Comparison of ENCODE assay signal across 1 cellular context in the genomic region with DNA sequence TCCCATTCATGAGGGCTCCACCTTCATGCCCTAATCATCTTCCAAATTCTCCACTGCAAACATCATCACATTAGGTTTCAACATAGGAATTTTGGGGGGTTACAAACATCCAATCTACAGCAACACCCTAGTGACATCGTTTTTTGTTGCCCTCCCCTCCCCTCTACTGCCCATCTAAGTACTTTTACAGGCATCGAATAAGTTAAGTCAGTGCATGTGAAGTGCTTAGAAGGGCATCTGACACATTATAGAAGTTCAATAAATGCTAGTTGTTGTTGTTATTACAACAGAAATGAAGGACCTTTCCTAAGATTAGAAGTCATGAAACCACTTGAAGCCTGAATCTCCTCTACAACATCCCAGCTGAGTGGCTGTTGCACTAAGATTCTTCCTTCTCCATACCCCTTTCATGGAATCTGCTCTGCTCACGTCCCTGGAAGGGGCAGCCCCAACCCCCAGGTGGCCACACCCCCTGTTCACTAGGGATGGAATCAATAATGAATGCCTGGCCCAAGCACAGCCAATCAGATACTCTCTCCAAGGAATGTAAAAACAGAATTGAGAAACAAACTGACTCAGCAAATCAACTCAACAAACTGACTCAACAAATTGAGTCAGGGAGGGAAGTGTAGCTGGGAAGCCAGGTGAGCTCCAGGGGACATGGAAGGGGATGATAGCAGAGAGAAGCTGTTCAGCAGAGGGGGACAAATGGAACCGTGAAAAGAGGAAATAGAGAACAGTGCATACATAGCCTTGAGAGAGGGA.
TF ChIP-seq lines count a peak whose summit lies in the region.

No MANE protein-coding gene starts in this region.

TF ChIP-seq in K562, 482 proteins besides CTCF, POLR2A, EP300 and RAD21 (continued from another document and continues in another):
- TF ChIP-seq, protein P1, sequence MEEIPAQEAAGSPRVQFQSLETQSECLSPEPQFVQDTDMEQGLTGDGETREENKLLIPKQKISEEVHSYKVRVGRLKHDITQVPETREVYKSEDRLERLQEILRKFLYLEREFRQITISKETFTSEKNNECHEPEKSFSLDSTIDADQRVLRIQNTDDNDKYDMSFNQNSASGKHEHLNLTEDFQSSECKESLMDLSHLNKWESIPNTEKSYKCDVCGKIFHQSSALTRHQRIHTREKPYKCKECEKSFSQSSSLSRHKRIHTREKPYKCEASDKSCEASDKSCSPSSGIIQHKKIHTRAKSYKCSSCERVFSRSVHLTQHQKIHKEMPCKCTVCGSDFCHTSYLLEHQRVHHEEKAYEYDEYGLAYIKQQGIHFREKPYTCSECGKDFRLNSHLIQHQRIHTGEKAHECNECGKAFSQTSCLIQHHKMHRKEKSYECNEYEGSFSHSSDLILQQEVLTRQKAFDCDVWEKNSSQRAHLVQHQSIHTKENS (CRISPR knock-in tag; IDR thresholded peaks at IDR 0.05), result no peak
- TF ChIP-seq ZNF79 (CRISPR knock-in tag; IDR thresholded peaks at IDR 0.05; ENCODE audit: low read depth) (no peak), THRB (CRISPR knock-in tag; conservative IDR thresholded peaks at IDR 0.05) (no peak), YY1 (IDR thresholded peaks at IDR 0.05; ENCODE audit: borderline replicate concordance in 1 of 3, control insufficient read depth in 1 of 3, extremely low read depth in 1 of 3, insufficient read depth in 3 of 3, insufficient read length in 1 of 3, insufficient replicate concordance in 2 of 3, low read depth in 1 of 3, low read length in 2 of 3) (peak in 1 of 3 experiments; percentile 32), MECOM (CRISPR knock-in tag; IDR thresholded peaks at IDR 0.05) (no peak), ARID1B (IDR thresholded peaks at IDR 0.05) (peak; percentile 77), MAFG (tag; conservative IDR thresholded peaks at IDR 0.05) (peak; percentile 100), MLLT1 (IDR thresholded peaks at IDR 0.05) (no peak), GABPB1 (CRISPR knock-in tag; IDR thresholded peaks at IDR 0.05) (peak; percentile 32; the same call in 1 of the 2 replicates), MTA3 (IDR thresholded peaks at IDR 0.05; ENCODE audit: borderline replicate concordance) (no peak), MTA1 (IDR thresholded peaks at IDR 0.05; ENCODE audit: borderline replicate concordance) (0 out of 2 replicates have a peak, but pooled peaks have one; percentile 42), ZNF318 (IDR thresholded peaks at IDR 0.05; ENCODE audit: borderline replicate concordance in 1 of 2, low read depth in 1 of 2) (0 out of 4 replicates have a peak, but pooled peaks of 1 of the 2 experiments have one; percentile 26), HNRNPL (IDR thresholded peaks at IDR 0.05; ENCODE audit: low read depth, low read length) (no peak), MCM2 (IDR thresholded peaks at IDR 0.05; ENCODE audit: low read depth) (no peak), ZBTB2 (IDR thresholded peaks at IDR 0.05) (0 out of 2 replicates have a peak, but pooled peaks have one; percentile 13), EHMT2 (IDR thresholded peaks at IDR 0.05) (peak; percentile 67; the same call in 1 of the 2 replicates), ILK (tag; IDR thresholded peaks at IDR 0.05; ENCODE audit: borderline replicate concordance, low read depth) (no peak), SMARCE1 (IDR thresholded peaks at IDR 0.05) (peak; percentile 61; the same call in 1 of the 2 replicates), DIDO1 (tag; IDR thresholded peaks at IDR 0.05; ENCODE audit: low read depth) (no peak), TFE3 (CRISPR knock-in tag; IDR thresholded peaks at IDR 0.05) (no peak), LCOR (CRISPR knock-in tag; IDR thresholded peaks at IDR 0.05) (0 out of 2 replicates have a peak, but pooled peaks have one; percentile 8)
- TF ChIP-seq, protein P2, sequence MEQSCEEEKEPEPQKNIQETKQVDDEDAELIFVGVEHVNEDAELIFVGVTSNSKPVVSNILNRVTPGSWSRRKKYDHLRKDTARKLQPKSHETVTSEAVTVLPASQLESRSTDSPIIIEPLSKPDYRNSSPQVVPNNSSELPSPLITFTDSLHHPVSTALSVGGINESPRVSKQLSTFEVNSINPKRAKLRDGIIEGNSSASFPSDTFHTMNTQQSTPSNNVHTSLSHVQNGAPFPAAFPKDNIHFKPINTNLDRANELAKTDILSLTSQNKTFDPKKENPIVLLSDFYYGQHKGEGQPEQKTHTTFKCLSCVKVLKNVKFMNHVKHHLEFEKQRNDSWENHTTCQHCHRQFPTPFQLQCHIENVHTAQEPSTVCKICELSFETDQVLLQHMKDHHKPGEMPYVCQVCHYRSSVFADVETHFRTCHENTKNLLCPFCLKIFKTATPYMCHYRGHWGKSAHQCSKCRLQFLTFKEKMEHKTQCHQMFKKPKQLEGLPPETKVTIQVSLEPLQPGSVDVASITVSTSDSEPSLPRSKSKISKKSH (CRISPR knock-in tag; IDR thresholded peaks at IDR 0.05), result no peak
- TF ChIP-seq, protein P3, sequence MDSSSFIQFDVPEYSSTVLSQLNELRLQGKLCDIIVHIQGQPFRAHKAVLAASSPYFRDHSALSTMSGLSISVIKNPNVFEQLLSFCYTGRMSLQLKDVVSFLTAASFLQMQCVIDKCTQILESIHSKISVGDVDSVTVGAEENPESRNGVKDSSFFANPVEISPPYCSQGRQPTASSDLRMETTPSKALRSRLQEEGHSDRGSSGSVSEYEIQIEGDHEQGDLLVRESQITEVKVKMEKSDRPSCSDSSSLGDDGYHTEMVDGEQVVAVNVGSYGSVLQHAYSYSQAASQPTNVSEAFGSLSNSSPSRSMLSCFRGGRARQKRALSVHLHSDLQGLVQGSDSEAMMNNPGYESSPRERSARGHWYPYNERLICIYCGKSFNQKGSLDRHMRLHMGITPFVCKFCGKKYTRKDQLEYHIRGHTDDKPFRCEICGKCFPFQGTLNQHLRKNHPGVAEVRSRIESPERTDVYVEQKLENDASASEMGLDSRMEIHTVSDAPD (CRISPR knock-in tag; IDR thresholded peaks at IDR 0.05), result no peak
- TF ChIP-seq, protein P4, sequence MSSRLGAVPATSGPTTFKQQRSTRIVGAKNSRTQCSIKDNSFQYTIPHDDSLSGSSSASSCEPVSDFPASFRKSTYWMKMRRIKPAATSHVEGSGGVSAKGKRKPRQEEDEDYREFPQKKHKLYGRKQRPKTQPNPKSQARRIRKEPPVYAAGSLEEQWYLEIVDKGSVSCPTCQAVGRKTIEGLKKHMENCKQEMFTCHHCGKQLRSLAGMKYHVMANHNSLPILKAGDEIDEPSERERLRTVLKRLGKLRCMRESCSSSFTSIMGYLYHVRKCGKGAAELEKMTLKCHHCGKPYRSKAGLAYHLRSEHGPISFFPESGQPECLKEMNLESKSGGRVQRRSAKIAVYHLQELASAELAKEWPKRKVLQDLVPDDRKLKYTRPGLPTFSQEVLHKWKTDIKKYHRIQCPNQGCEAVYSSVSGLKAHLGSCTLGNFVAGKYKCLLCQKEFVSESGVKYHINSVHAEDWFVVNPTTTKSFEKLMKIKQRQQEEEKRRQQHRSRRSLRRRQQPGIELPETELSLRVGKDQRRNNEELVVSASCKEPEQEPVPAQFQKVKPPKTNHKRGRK (tag; IDR thresholded peaks at IDR 0.05), result no peak
